ENCODE assay signal across 8 cellular contexts in the genomic region with DNA sequence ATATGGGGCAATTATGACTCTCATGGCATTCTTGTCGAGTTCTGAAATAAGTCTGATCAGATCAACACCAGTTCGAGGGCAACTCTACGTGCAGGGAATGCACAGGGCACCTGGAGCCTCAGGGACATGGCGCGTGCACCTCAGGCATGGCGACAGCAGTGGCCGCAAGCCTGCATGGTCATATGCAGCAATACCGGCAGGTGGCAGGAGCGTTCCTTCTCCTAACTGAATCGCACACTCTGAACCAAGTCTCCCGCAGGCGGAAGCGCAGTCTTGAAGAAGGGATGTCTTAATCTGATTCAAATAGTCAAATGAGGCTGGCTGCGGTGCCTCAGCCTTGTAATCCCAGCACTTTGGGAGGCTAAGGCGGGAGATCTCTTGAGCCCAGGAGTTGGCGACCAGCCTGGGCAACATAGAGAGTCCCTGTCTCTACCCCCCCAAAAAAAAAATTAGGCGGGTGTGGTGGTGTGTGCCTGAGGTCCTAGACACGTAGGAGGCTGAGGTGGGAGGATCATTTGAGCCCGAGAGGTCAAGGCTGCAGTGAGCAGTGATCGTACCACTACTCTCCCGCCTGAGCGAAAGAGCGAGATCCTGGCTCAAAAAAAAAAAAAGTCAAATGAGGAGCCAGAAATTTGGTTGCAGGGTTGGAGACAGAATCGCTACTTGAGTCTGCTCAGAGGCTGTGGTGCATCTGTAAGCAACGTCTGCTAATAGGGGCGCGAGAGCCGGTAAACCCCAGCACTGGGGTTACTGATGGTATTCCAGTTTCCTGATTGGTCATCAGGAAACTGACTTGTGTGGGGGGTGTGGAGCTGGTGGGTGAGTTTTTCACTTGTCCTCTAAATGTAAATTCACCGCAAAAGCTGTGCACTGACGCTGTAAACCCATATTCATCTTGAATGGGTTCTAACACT. TPM values are rescaled to one million over a fixed set of nuclear protein-coding genes. Genes with fewer than 3 reads are reported as not detected.
A peak's percentile ranks its signal among the peaks of the same experiment; 100 is the strongest.
DNase-seq lines count a peak whose midpoint lies in the region; ATAC-seq, FAIRE-seq and TF ChIP-seq lines count a peak whose summit lies in the region.

No MANE protein-coding gene starts in this region.

- 45 to 57% (median 49%) methylated on average over 30 of the region's 30 CpGs for WGBS in psoas muscle, 3 donors

- no peak overlapping the region for H3K9ac ChIP-seq in MM.1S (ENCODE audit: low read length)

- peak overlapping the region; percentile 38 for H3K27ac Mint-ChIP-seq in activated naive CD8-positive, alpha-beta T cell

- peak; percentile 93 for TF ChIP-seq CTCF in MM.1S (IDR thresholded peaks at IDR 0.05; ENCODE audit: low read length)
- TF ChIP-seq CTCF in cardiac muscle cell (IDR thresholded peaks at IDR 0.05; ENCODE audit: low read depth, low read length): peak; percentile 87
- peak; percentile 92 for TF ChIP-seq CTCF in psoas muscle (IDR thresholded peaks at IDR 0.05)
- TF ChIP-seq CTCF in uterus (IDR thresholded peaks at IDR 0.05): peak; percentile 90 to 94 (median 91)

- FAIRE-seq in G401.6 (lab: Jason Lieb, UNC): peak; percentile 58

- no peaks in the 10 kb centered on the region for H3K27me3 ChIP-seq in MM.1S (replicated peaks; ENCODE audit: insufficient read depth, low read length)
- no peaks in the 10 kb centered on the region for H3K27me3 ChIP-seq in cardiac muscle cell
- no peaks in the 10 kb centered on the region for H3K27me3 ChIP-seq in psoas muscle (ENCODE audit: insufficient read depth in 3 of 3, low read length in 2 of 3)
- no peaks in the 10 kb centered on the region for H3K27me3 ChIP-seq in uterus

- no peak overlapping the region for H3K4me3 ChIP-seq in MM.1S (ENCODE audit: low read length)
- H3K4me3 ChIP-seq in cardiac muscle cell: no peak overlapping the region
- H3K4me3 ChIP-seq in psoas muscle: no peak overlapping the region
- H3K4me3 ChIP-seq in uterus: no peak overlapping the region

- peak overlapping the region; percentile 40; the same call in 1 of the 2 replicates for H3K4me2 ChIP-seq in MM.1S (ENCODE audit: low read depth, low read length)

- no peaks in the 10 kb centered on the region for H3K9me3 Mint-ChIP-seq in activated naive CD8-positive, alpha-beta T cell (ENCODE audit: low read depth)

- H3K36me3 ChIP-seq in MM.1S (replicated peaks; ENCODE audit: insufficient read depth, low read length) (no peaks in the 10 kb centered on the region), cardiac muscle cell (peaks cover 85% of the 10 kb centered on the region), psoas muscle (ENCODE audit: insufficient read depth in 1 of 2, low read depth in 1 of 2) (peaks cover 6 to 50% of the 10 kb centered on the region in 2 donors), uterus (no peaks in the 10 kb centered on the region)

- no peak for TF ChIP-seq POLR2A in uterus (IDR thresholded peaks at IDR 0.05)

- peaks cover 9% of the 10 kb centered on the region for H3K4me1 Mint-ChIP-seq in activated naive CD8-positive, alpha-beta T cell (ENCODE audit: low read depth)

- peaks cover 6% of the 10 kb centered on the region for H3F3A ChIP-seq in MM.1S (ENCODE audit: insufficient read depth, low read length)

- H3K4me1 ChIP-seq in MM.1S (ENCODE audit: low read length) (peaks cover 16% of the 10 kb centered on the region), cardiac muscle cell (ENCODE audit: low read depth) (peaks cover 13% of the 10 kb centered on the region), psoas muscle (peaks cover 22% of the 10 kb centered on the region), uterus (peaks cover 0 to 1% of the 10 kb centered on the region in 2 donors)

- no peaks in the 10 kb centered on the region for H4K20me1 ChIP-seq in MM.1S (ENCODE audit: insufficient read depth, low read length)

- peak overlapping the region; percentile 10 for H3K4me3 Mint-ChIP-seq in activated naive CD8-positive, alpha-beta T cell

- H2AFZ ChIP-seq in MM.1S (ENCODE audit: low read length): peak overlapping the region; percentile 57; the same call in 1 of the 2 replicates

- H3K79me2 ChIP-seq in MM.1S (ENCODE audit: low read length): peaks cover 6% of the 10 kb centered on the region; the same call in 1 of the 2 replicates

- ATAC-seq in psoas muscle: peak; percentile 76 to 79 (median 78)

- H3K9me3 ChIP-seq in MM.1S (replicated peaks; ENCODE audit: insufficient read depth, low read length) (no peaks in the 10 kb centered on the region), cardiac muscle cell (ENCODE audit: low read depth) (no peaks in the 10 kb centered on the region), psoas muscle (no peaks in the 10 kb centered on the region), uterus (no peaks in the 10 kb centered on the region)

- no peaks in the 10 kb centered on the region for H3K27me3 Mint-ChIP-seq in activated naive CD8-positive, alpha-beta T cell

- DNase-seq in H4 (ENCODE audit: low spot score) (peak; percentile 43), MM.1S (peak; percentile 93), SKM-1 treated with dmso at 0.1 percent for 144 hours (lab: John Stamatoyannopoulos, UW; ENCODE audit: unreplicated experiment) (peak; percentile 84), cardiac muscle cell (ENCODE audit: low read depth in 1 of 2, low spot score in 1 of 2) (peak; percentile 83 to 92), psoas muscle (peak; percentile 85 to 93), uterus (peak; percentile 84 to 85)

- intact Hi-C loops in psoas muscle (cut with DNase I): loop anchor here (1.0 to 10.0 kb wide), 4 partner anchors 151 to 415 kb away; a partner anchor contains a TSS
- intact Hi-C loops in uterus (cut with DNase I; ENCODE audit: low total_unique reads): loop anchor here (5.0 kb wide), 1 partner anchor 152 kb away; no protein-coding TSS in a partner anchor

- H3K27ac ChIP-seq in MM.1S (ENCODE audit: low read length): no peak overlapping the region
- H3K27ac ChIP-seq in cardiac muscle cell: peak overlapping the region; percentile 80
- H3K27ac ChIP-seq in psoas muscle: no peak overlapping the region
- H3K27ac ChIP-seq in uterus: no peak overlapping the region

- H3K36me3 Mint-ChIP-seq in activated naive CD8-positive, alpha-beta T cell: peaks cover 2% of the 10 kb centered on the region

- H3K9me2 ChIP-seq in MM.1S (replicated peaks; ENCODE audit: insufficient read depth, low read length): no peaks in the 10 kb centered on the region

RNA-seq across cellular contexts. Expression of a gene that starts 28.8 kb away (rescaled TPM):
- total RNA-seq in H4 (2014; rRNA removed; shearing (Covaris generic)): 163 and 195 TPM in 2 replicates
- total RNA-seq in cardiac muscle cell: 586 and 1,288 TPM in 2 replicates
- polyA plus RNA-seq in cardiac muscle cell: 612 and 1,543 TPM in 2 replicates
- total RNA-seq in psoas muscle: 100 to 1,000 TPM in 1 of 4 donors, 10 to 100 TPM in 3; 33.5 to 114 (median 51.7) TPM
- 10 to 100 TPM; 24.7 to 40.9 (median 28.5) TPM for polyA plus RNA-seq in psoas muscle
- total RNA-seq in uterus: 100 to 1,000 TPM in 1 of 4 donors, 10 to 100 TPM in 3; 27.4 to 100 (median 62.7) TPM

RNA-seq across cellular contexts. Expression of a gene that starts 32.7 kb away (rescaled TPM):
- total RNA-seq in H4 (2014; rRNA removed; shearing (Covaris generic)): 12.1 and 18.1 TPM in 2 replicates
- total RNA-seq in cardiac muscle cell: 21.5 and 37.9 TPM in 2 replicates
- polyA plus RNA-seq in cardiac muscle cell: 19.2 and 31.3 TPM in 2 replicates
- total RNA-seq in psoas muscle: 10 to 100 TPM; 14.8 to 19.4 (median 15.5) TPM
- polyA plus RNA-seq in psoas muscle: 10 to 100 TPM; 13.2 to 24.6 (median 14.3) TPM
- total RNA-seq in uterus: 10 to 100 TPM; 10.2 to 62.6 (median 22.8) TPM

RNA-seq across cellular contexts. Expression of a gene that starts 40.5 kb away (rescaled TPM):
- total RNA-seq in H4 (2014; rRNA removed; shearing (Covaris generic)): 13.8 and 14.6 TPM in 2 replicates
- total RNA-seq in cardiac muscle cell: 15.8 and 18.9 TPM in 2 replicates
- 11.4 and 11.5 TPM in 2 replicates for polyA plus RNA-seq in cardiac muscle cell
- 10 to 100 TPM; 13.3 to 21.4 (median 16.8) TPM for total RNA-seq in psoas muscle
- 10 to 100 TPM in 1 of 3 donors, 1 to 10 TPM in 2; 5.4 to 18.2 (median 8.8) TPM for polyA plus RNA-seq in psoas muscle
- total RNA-seq in uterus: 10 to 100 TPM; 21.0 to 38.7 (median 24.2) TPM

Comparison
In these comparisons a context has a peak if more than half of its experiments do, and no peak if none do; other contexts are left out.
1. DNase-seq: peak in every context shown above with its lines; median percentile 93 in MM.1S; 89 in psoas muscle; 88 in cardiac muscle cell; 84 in uterus; 84 in SKM-1 treated with dmso at 0.1 percent for 144 hours; 43 in H4.